In the genomic region with DNA sequence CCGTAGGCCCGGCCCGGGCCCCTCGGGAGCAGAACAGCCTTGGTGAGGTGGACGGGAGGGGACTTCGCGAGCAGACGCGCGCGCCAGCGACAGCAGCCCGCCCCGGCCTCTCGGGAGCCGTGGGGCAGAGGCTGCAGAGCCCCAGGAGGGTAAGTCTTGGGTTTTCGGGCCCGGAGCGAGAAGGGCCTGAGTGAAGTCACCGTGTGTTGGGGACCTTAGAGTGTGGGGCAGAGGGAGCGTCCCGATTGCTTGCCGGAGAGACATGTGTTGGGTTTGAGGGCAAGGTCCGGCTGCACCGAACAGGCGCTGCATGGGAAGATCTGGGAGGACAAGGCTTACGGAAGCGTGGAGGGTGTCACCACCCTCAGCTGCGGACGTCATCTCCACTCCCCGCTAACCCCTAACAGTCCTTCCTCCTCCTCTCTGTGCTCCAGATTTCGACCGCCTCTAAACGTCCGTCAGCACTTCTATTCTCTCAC, we compare ENCODE assay signal across 8 cellular contexts. TPM values are rescaled to one million over a fixed set of nuclear protein-coding genes. Genes with fewer than 3 reads are reported as not detected.
DNase-seq lines count a peak whose midpoint lies in the region; ATAC-seq and TF ChIP-seq lines count a peak whose summit lies in the region.
"Not testable (repeated sequence)": the region's sequence is repeated elsewhere in the genome, so short reads cannot be mapped to it uniquely, and the experiment has no call there.

No MANE protein-coding gene starts in this region.

- peak overlapping the region; percentile 83 for H3K27ac ChIP-seq in rectal smooth muscle tissue (ENCODE audit: low read depth, low read length)

- H3K4me1 ChIP-seq in rectal smooth muscle tissue (ENCODE audit: control insufficient read depth, insufficient read depth, low read length), result not testable (repeated sequence)

- not testable (repeated sequence) for H3K9me3 Mint-ChIP-seq in type B pancreatic cell

- peak overlapping the region; percentile 49 for H3K9ac ChIP-seq in rectal smooth muscle tissue (ENCODE audit: low read length)

- not testable (repeated sequence) for H3K36me3 Mint-ChIP-seq in type B pancreatic cell

- H3K27ac Mint-ChIP-seq in type B pancreatic cell, result peak overlapping the region; percentile 93

- H3K4me3 ChIP-seq in rectal smooth muscle tissue (ENCODE audit: low read length), result peak overlapping the region; percentile 79

- H3K4me3 Mint-ChIP-seq in type B pancreatic cell, result peak overlapping the region; percentile 97

- H3K27me3 ChIP-seq in rectal smooth muscle tissue (ENCODE audit: control insufficient read depth, insufficient read depth, low read length), result not testable (repeated sequence)

- peak; percentile 30 for DNase-seq in GDM1 (lab: John Stamatoyannopoulos, UW)
- peak; percentile 77 for DNase-seq in OCI-M1 (lab: John Stamatoyannopoulos, UW)
- peak; percentile 14 for DNase-seq in activated CD8-positive, alpha-beta memory T cell treated with anti-CD3 and anti-CD28 coated beads, Interleukin-2, amount 50 U/mL, for 24 hours (ENCODE audit: extremely low read depth)
- DNase-seq in dermis blood vessel endothelial cell, result peak; percentile 68
- DNase-seq in inferior parietal cortex (ENCODE audit: extremely low spot score), result peak; percentile 22
- not testable (repeated sequence) for DNase-seq in type B pancreatic cell (ENCODE audit: extremely low spot score, unreplicated experiment)

- not testable (repeated sequence) for H3K27me3 Mint-ChIP-seq in type B pancreatic cell

- not testable (repeated sequence) for H3K36me3 ChIP-seq in rectal smooth muscle tissue (ENCODE audit: control insufficient read depth, insufficient read depth, low read length)

- TF ChIP-seq CTCF in type B pancreatic cell (conservative IDR thresholded peaks at IDR 0.05), result not testable (repeated sequence)

- ATAC-seq in HG03442 (IDR thresholded peaks at IDR 0.05; ENCODE audit: unreplicated experiment), result peak; percentile 7

- H3K4me1 Mint-ChIP-seq in type B pancreatic cell (ENCODE audit: unreplicated experiment), result not testable (repeated sequence)

RNA-seq across cellular contexts. Expression of a gene that starts 45.1 kb away (rescaled TPM):
- 5.4 and 10.2 TPM in 2 replicates for total RNA-seq in dermis blood vessel endothelial cell
- total RNA-seq in type B pancreatic cell (ENCODE audit: low replicate concordance), result 38.9 and 51.2 TPM in 2 replicates

RNA-seq across cellular contexts. Expression of a gene that starts 51.8 kb away (rescaled TPM):
- total RNA-seq in dermis blood vessel endothelial cell, result 2.8 and 6.0 TPM in 2 replicates
- 2.2 and 3.1 TPM in 2 replicates for total RNA-seq in type B pancreatic cell (ENCODE audit: low replicate concordance)
